Comparison of ENCODE assay signal across 8 cellular contexts in the genomic region with DNA sequence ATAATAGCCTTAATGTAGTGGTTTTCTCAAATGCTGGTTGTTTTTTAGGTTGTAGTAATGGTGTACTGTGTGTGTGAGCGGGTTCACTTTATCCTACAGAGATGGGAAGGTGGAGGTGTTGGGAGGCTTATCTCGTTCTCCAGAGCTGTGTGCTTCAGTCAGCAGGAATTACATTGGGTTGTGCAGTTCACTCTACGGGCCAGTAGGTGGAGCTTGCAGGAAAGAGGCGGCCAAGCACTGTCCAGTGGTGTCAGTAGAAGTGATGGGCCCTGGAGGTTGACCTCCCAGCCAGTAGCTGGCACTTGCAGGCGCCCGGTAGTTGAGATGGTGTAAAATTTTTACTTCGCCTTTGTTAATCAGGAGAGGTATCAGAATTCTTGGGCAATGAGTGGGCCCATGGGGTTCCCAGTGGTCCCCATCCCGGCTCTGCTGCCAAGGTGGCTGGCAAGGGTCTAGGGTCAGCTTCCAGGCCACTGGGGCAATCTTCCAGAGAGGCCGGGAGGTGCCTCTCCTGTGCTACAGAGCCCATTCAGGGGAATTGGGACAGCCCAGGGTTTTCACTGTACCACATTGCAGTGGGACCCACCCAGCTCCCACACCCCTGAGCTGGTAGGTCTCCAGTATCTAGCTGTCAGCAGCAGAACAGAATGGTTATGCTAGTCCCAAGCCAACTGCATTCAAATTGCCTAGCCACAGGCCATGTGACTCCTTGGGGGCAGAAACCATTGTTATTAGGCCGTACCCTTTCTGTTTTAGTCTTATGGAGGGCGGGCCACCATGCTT. TPM values are rescaled to one million over a fixed set of nuclear protein-coding genes. Genes with fewer than 3 reads are reported as not detected.
DNase-seq lines count a peak whose midpoint lies in the region; ATAC-seq, FAIRE-seq and TF ChIP-seq lines count a peak whose summit lies in the region.

No MANE protein-coding gene starts in this region.

- H3K4me3 Mint-ChIP-seq in natural killer cell, result no peak overlapping the region

- ATAC-seq in GM19455 (IDR thresholded peaks at IDR 0.05; ENCODE audit: unreplicated experiment) (peak; percentile 90), HG03520 (IDR thresholded peaks at IDR 0.05; ENCODE audit: unreplicated experiment) (peak; percentile 88), natural killer cell (peak; percentile 86 to 97 (median 91))

- TF ChIP-seq POLR2A in esophagus muscularis mucosa (IDR thresholded peaks at IDR 0.05; ENCODE audit: low read depth), result no peak

- DNase-seq in D721Med (ENCODE audit: insufficient read length, low spot score) (peak; percentile 25), NOMO-1 (lab: John Stamatoyannopoulos, UW; ENCODE audit: unreplicated experiment in 2 of 2) (peak; percentile 39), activated T-cell treated with anti-CD3 and anti-CD28 coated beads for 4 hours (peak; percentile 39), esophagus muscularis mucosa (ENCODE audit: extremely low spot score) (no peak), natural killer cell (peak; percentile 37)

- H3K27me3 Mint-ChIP-seq in natural killer cell (ENCODE audit: low read depth in 2 of 2), result no peaks in the 10 kb centered on the region

- no peaks in the 10 kb centered on the region for H3K27me3 ChIP-seq in esophagus muscularis mucosa

- 59% methylated on average over 11 of the region's 11 CpGs for WGBS in esophagus muscularis mucosa

- H3K27ac ChIP-seq in esophagus muscularis mucosa (replicated peaks in 1 of 4) (no peak overlapping the region), temporal lobe (ENCODE audit: low read depth, low read length) (peak overlapping the region; percentile 27)

- H3K27ac Mint-ChIP-seq in natural killer cell, result no peak overlapping the region

- no peak overlapping the region for H3K4me3 ChIP-seq in esophagus muscularis mucosa

- TF ChIP-seq EP300 in esophagus muscularis mucosa (IDR thresholded peaks at IDR 0.05), result no peak

- intact Hi-C loops in esophagus muscularis mucosa (cut with DNase I), result loop anchor here (5.0 kb wide), 2 partner anchors 61 to 106 kb away; a partner anchor contains a TSS
- intact Hi-C loops in natural killer cell (cut with micrococcal nuclease), result loop anchor here (1.0 to 5.0 kb wide), 2 partner anchors 61 to 104 kb away; a partner anchor contains a TSS

- H3K4me1 Mint-ChIP-seq in natural killer cell, result peaks cover 14 to 15% of the 10 kb centered on the region in 2 donors

- peak; percentile 78 for TF ChIP-seq CTCF in D721Med (IDR thresholded peaks at IDR 0.05; ENCODE audit: insufficient read depth, missing control alignments)
- peak; percentile 70 to 97 (median 77) for TF ChIP-seq CTCF in esophagus muscularis mucosa (IDR thresholded peaks at IDR 0.05)
- peak; percentile 86 for TF ChIP-seq CTCF in natural killer cell (IDR thresholded peaks at IDR 0.05)

- peaks cover 14 to 87% (median 57%) of the 10 kb centered on the region in 4 donors for H3K36me3 ChIP-seq in esophagus muscularis mucosa

- peaks cover 0 to 9% (median 4%) of the 10 kb centered on the region in 4 donors for H3K4me1 ChIP-seq in esophagus muscularis mucosa

- no peaks in the 10 kb centered on the region for H3K36me3 Mint-ChIP-seq in natural killer cell

- no peak for FAIRE-seq in D721Med (lab: Jason Lieb, UNC)

- H3K9me3 ChIP-seq in esophagus muscularis mucosa, result no peaks in the 10 kb centered on the region

- no peaks in the 10 kb centered on the region for H3K9me3 Mint-ChIP-seq in natural killer cell

RNA-seq across cellular contexts. Expression of a gene that starts 43.8 kb away (rescaled TPM):
- total RNA-seq in esophagus muscularis mucosa (10 to 100 TPM; 25.6 to 40.3 (median 33.5) TPM), natural killer cell (100 to 1,000 TPM in 2 of 3 donors, 10 to 100 TPM in 1; 92.2 to 146 (median 111) TPM), temporal lobe (112 TPM)
